ENCODE assay signal across 36 cellular contexts in genomic region chr5:61754792-61755191, GRCh38.
"Had no signal": no experiment of that assay in that cellular context is flagged by ENCODE, and none has a peak within 500 bp of the region (broad histone marks: within the 10 kb centered on the region; RNA-seq: fewer than 3 reads in every experiment).

No MANE protein-coding gene starts in this region.

- H3K9me3 ChIP-seq: adrenal gland, body of pancreas, breast epithelium had no signal

- H3K4me3 ChIP-seq: adrenal gland, body of pancreas, breast epithelium had no signal

- H3K27ac Mint-ChIP-seq: activated B cell treated with CpG ODN at 0.5 μM for 24 hours; activated CD4-positive, alpha-beta memory T cell treated with anti-CD3 and anti-CD28 coated beads for 36 hours; activated CD4-positive, alpha-beta T cell treated with anti-CD3 and anti-CD28 coated beads, Interleukin-2, amount 10 ng/mL, durations not matched to agents 24 days and 14 days; activated CD8-positive, alpha-beta T cell treated with anti-CD3 and anti-CD28 coated beads for 36 hours; activated naive CD4-positive, alpha-beta T cell treated with anti-CD3 and anti-CD28 coated beads for 36 hours; activated naive CD4-positive, alpha-beta T cell treated with anti-CD3 and anti-CD28 coated beads, Interleukin-2, amount 50 U/mL, for 72 hours; activated naive CD8-positive, alpha-beta T cell treated with anti-CD3 and anti-CD28 coated beads for 36 hours; activated T-cell treated with anti-CD3 and anti-CD28 coated beads, Interleukin-2, amount 50 U/mL, for 72 hours; activated T-helper 1 cell treated with anti-CD3 and anti-CD28 coated beads, Interleukin-12 subunit alpha, Interleukin-12 subunit beta, Interleukin-2, Interleukin-4 antibody, amounts not matched to agents 30 ng/mL and 10 ng/mL and 1 ng/mL, durations not matched to agents 14 hours and 24 hours and 36 hours; activated T-helper 17 cell treated with anti-CD3 and anti-CD28 coated beads, Interleukin-2, amount 50 U/mL, for 72 hours; T-helper 1 cell treated with Interleukin-12 subunit alpha and Interleukin-12 subunit beta and Interleukin-4 antibody, amounts not matched to agents 30 μg/mL and 1 μg/mL, for 36 hours; T-helper 2 cell treated with Interferon-gamma antibody and Interleukin-4, amounts not matched to agents 5 μg/mL and 100 μg/mL, for 36 hours had no signal

- H3K4me3 Mint-ChIP-seq: activated B cell treated with CpG ODN at 0.5 μM for 24 hours; activated CD4-positive, alpha-beta memory T cell treated with anti-CD3 and anti-CD28 coated beads for 36 hours; activated CD4-positive, alpha-beta T cell treated with anti-CD3 and anti-CD28 coated beads, Interleukin-2, amount 10 ng/mL, durations not matched to agents 24 days and 14 days; activated CD8-positive, alpha-beta T cell treated with anti-CD3 and anti-CD28 coated beads for 36 hours; activated naive CD4-positive, alpha-beta T cell treated with anti-CD3 and anti-CD28 coated beads for 36 hours; activated naive CD8-positive, alpha-beta T cell treated with anti-CD3 and anti-CD28 coated beads for 36 hours; activated T-cell treated with anti-CD3 and anti-CD28 coated beads, Interleukin-2, amount 50 U/mL, for 4 hours; activated T-cell treated with anti-CD3 and anti-CD28 coated beads, Interleukin-2, amount 50 U/mL, for 72 hours; activated T-helper 1 cell treated with anti-CD3 and anti-CD28 coated beads, Interleukin-12 subunit alpha, Interleukin-12 subunit beta, Interleukin-2, Interleukin-4 antibody, amounts not matched to agents 30 ng/mL and 10 ng/mL and 1 ng/mL, durations not matched to agents 14 hours and 24 hours and 36 hours; activated T-helper 17 cell treated with anti-CD3 and anti-CD28 coated beads, Interleukin-2, amount 50 U/mL, for 72 hours; T-helper 1 cell treated with Interleukin-12 subunit alpha and Interleukin-12 subunit beta and Interleukin-4 antibody, amounts not matched to agents 30 μg/mL and 1 μg/mL, for 36 hours; T-helper 2 cell treated with Interferon-gamma antibody and Interleukin-4, amounts not matched to agents 5 μg/mL and 100 μg/mL, for 36 hours had no signal

- DNase-seq: activated B cell treated with CpG ODN at 0.5 μM for 24 hours; activated CD4-positive, alpha-beta memory T cell treated with anti-CD3 and anti-CD28 coated beads for 36 hours; activated CD4-positive, alpha-beta T cell treated with anti-CD3 and anti-CD28 coated beads for 4 hours; activated CD4-positive, alpha-beta T cell treated with anti-CD3 and anti-CD28 coated beads, Interleukin-2, amount 10 ng/mL, durations not matched to agents 24 days and 14 days; activated CD4-positive, alpha-beta T cell treated with anti-CD3 and anti-CD28 coated beads, Interleukin-2, amount 50 U/mL, for 1 hour; activated CD4-positive, alpha-beta T cell treated with anti-CD3 and anti-CD28 coated beads, Interleukin-2, amount 50 U/mL, for 4 hours; activated CD4-positive, CD25-positive, alpha-beta regulatory T cell treated with anti-CD3 and anti-CD28 coated beads, Interleukin-2, amount 50 U/mL, for 72 hours; activated CD8-positive, alpha-beta memory T cell treated with anti-CD3 and anti-CD28 coated beads, Interleukin-2, amount 50 U/mL, for 4 hours; activated CD8-positive, alpha-beta T cell treated with anti-CD3 and anti-CD28 coated beads for 36 hours; activated effector memory CD4-positive, alpha-beta T cell treated with anti-CD3 and anti-CD28 coated beads, Interleukin-2, amount 50 U/mL, for 16 hours; activated gamma-delta T cell treated with Interleukin-2 at 50 U/mL for 16 hours; activated naive CD4-positive, alpha-beta T cell; activated naive CD4-positive, alpha-beta T cell treated with anti-CD3 and anti-CD28 coated beads for 36 hours; activated naive CD4-positive, alpha-beta T cell treated with anti-CD3 and anti-CD28 coated beads, Interleukin-2, amount 50 U/mL, for 16 hours; activated naive CD8-positive, alpha-beta T cell treated with anti-CD3 and anti-CD28 coated beads for 36 hours; activated T-cell treated with anti-CD3 and anti-CD28 coated beads for 4 hours; activated T-cell treated with anti-CD3 and anti-CD28 coated beads, Interleukin-2, amount 50 U/mL, for 1 hour; activated T-cell treated with anti-CD3 and anti-CD28 coated beads, Interleukin-2, amount 50 U/mL, for 4 hours; activated T-cell treated with anti-CD3 and anti-CD28 coated beads, Interleukin-2, amount 50 U/mL, for 72 hours; adrenal gland; amniotic stem cell; aorta; body of pancreas; brain microvascular endothelial cell; central memory CD4-positive, alpha-beta T cell; SW 1271; T-helper 1 cell; T-helper 2 cell; T-helper 9 cell; WERI-Rb-1 had no signal

- ATAC-seq: activated CD8-positive, alpha-beta T cell treated with anti-CD3 and anti-CD28 coated beads for 36 hours; activated naive CD4-positive, alpha-beta T cell treated with anti-CD3 and anti-CD28 coated beads, Interleukin-2, amount 50 U/mL, for 72 hours; activated T-cell treated with anti-CD3 and anti-CD28 coated beads, Interleukin-2, amount 50 U/mL, for 4 hours; activated T-cell treated with anti-CD3 and anti-CD28 coated beads, Interleukin-2, amount 50 U/mL, for 72 hours; activated T-helper 17 cell treated with anti-CD3 and anti-CD28 coated beads, Interleukin-2, amount 50 U/mL, for 72 hours; body of pancreas had no signal

- H3K27me3 Mint-ChIP-seq: activated B cell treated with CpG ODN at 0.5 μM for 24 hours; activated CD4-positive, alpha-beta memory T cell treated with anti-CD3 and anti-CD28 coated beads for 36 hours; activated CD4-positive, alpha-beta T cell treated with anti-CD3 and anti-CD28 coated beads, Interleukin-2, amount 10 ng/mL, durations not matched to agents 24 days and 14 days; activated CD8-positive, alpha-beta T cell treated with anti-CD3 and anti-CD28 coated beads for 36 hours; activated naive CD8-positive, alpha-beta T cell treated with anti-CD3 and anti-CD28 coated beads for 36 hours; activated T-helper 17 cell treated with anti-CD3 and anti-CD28 coated beads, Interleukin-2, amount 50 U/mL, for 72 hours had no signal

- H3K36me3 Mint-ChIP-seq: activated CD4-positive, alpha-beta memory T cell treated with anti-CD3 and anti-CD28 coated beads for 36 hours; activated naive CD4-positive, alpha-beta T cell treated with anti-CD3 and anti-CD28 coated beads, Interleukin-2, amount 50 U/mL, for 72 hours; activated naive CD8-positive, alpha-beta T cell treated with anti-CD3 and anti-CD28 coated beads for 36 hours had no signal

- H3K36me3 ChIP-seq: adrenal gland, brain microvascular endothelial cell, breast epithelium, WERI-Rb-1 had no signal

- H3K9me3 Mint-ChIP-seq: activated CD4-positive, alpha-beta memory T cell treated with anti-CD3 and anti-CD28 coated beads for 36 hours; activated CD4-positive, alpha-beta T cell treated with anti-CD3 and anti-CD28 coated beads, Interleukin-2, amount 10 ng/mL, durations not matched to agents 24 days and 14 days; activated CD8-positive, alpha-beta T cell treated with anti-CD3 and anti-CD28 coated beads for 36 hours; activated naive CD4-positive, alpha-beta T cell treated with anti-CD3 and anti-CD28 coated beads for 36 hours; activated T-cell treated with anti-CD3 and anti-CD28 coated beads, Interleukin-2, amount 50 U/mL, for 4 hours; activated T-helper 1 cell treated with anti-CD3 and anti-CD28 coated beads, Interleukin-12 subunit alpha, Interleukin-12 subunit beta, Interleukin-2, Interleukin-4 antibody, amounts not matched to agents 30 ng/mL and 10 ng/mL and 1 ng/mL, durations not matched to agents 14 hours and 24 hours and 36 hours; activated T-helper 17 cell treated with anti-CD3 and anti-CD28 coated beads, Interleukin-2, amount 50 U/mL, for 72 hours; T-helper 1 cell treated with Interleukin-12 subunit alpha and Interleukin-12 subunit beta and Interleukin-4 antibody, amounts not matched to agents 30 μg/mL and 1 μg/mL, for 36 hours; T-helper 2 cell treated with Interferon-gamma antibody and Interleukin-4, amounts not matched to agents 5 μg/mL and 100 μg/mL, for 36 hours had no signal

- H3K27ac ChIP-seq: adrenal gland, body of pancreas, brain microvascular endothelial cell, breast epithelium, WERI-Rb-1 had no signal

- H3K4me1 ChIP-seq: adrenal gland, body of pancreas, breast epithelium had no signal

- H3K4me1 Mint-ChIP-seq: activated B cell treated with CpG ODN at 0.5 μM for 24 hours; activated CD4-positive, alpha-beta T cell treated with anti-CD3 and anti-CD28 coated beads, Interleukin-2, amount 10 ng/mL, durations not matched to agents 24 days and 14 days; activated naive CD8-positive, alpha-beta T cell treated with anti-CD3 and anti-CD28 coated beads for 36 hours; activated T-helper 17 cell treated with anti-CD3 and anti-CD28 coated beads, Interleukin-2, amount 50 U/mL, for 72 hours had no signal

- H3K27me3 ChIP-seq: adrenal gland, body of pancreas, brain microvascular endothelial cell, breast epithelium had no signal
